2 cellular contexts compared by ENCODE assay signal in the genomic region with DNA sequence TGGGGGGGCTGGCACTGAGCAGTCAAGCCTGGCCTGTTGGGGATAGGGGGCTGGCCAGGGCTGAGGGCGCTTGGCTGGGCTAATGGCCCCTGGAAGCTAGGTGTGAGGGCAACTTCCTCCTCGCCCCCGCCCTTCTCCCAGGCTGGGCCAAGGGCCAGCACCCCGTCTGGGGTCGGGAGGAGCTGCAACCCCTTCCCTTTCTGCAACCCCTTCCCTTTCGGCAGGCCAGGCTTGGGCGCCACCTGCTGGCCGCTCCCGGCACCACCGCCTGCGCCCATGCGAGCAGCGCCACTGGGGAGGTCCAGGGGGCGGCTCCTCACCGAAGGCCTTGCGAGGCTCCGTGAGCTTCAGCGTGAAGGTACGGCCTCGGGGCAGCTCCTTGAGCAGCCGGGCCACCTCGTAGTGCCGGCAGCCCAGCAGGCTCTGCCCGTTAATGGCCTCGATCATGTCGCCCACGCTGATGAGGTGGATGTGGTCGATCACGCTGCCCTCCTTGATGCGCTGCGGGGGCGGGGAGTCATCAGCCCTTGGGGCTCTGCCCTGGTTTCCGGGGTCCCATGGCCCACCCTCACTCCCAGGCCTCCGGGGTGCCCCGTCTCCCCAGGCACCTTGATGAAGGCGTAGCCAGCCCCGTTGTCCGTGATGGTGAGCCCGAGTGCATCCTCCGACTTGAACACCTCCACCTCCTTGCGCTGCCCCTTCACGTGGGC.
TF ChIP-seq lines count a peak whose summit lies in the region.

No MANE protein-coding gene starts in this region.

TF ChIP-seq in A549, 52 proteins besides CTCF, POLR2A, EP300 and RAD21:
- TF ChIP-seq SMC3 (IDR thresholded peaks at IDR 0.05) (peak; percentile 50; the same call in 2 of the 3 replicates), EHMT2 (IDR thresholded peaks at IDR 0.05; ENCODE audit: low read depth) (no peak), TP53 (CRISPR knock-in tag; IDR thresholded peaks at IDR 0.05) (no peak)

TF ChIP-seq in K562, 482 proteins besides CTCF, POLR2A, EP300 and RAD21 (continues in another document):
- TF ChIP-seq ZNF121 (CRISPR knock-in tag; conservative IDR thresholded peaks at IDR 0.05) (no peak), IRF9 (tag; IDR thresholded peaks at IDR 0.05) (no peak), DEAF1 (CRISPR knock-in tag; IDR thresholded peaks at IDR 0.05) (no peak; the same call in 1 of the 2 replicates), PYGO2 (tag; IDR thresholded peaks at IDR 0.05) (no peak), E2F3 (CRISPR knock-in tag; IDR thresholded peaks at IDR 0.05) (no peak), NFXL1 (CRISPR knock-in tag; IDR thresholded peaks at IDR 0.05) (no peak), BCOR (IDR thresholded peaks at IDR 0.05) (no peak), ZBTB26 (CRISPR knock-in tag; IDR thresholded peaks at IDR 0.05) (no peak), PHF20 (IDR thresholded peaks at IDR 0.05; ENCODE audit: partially characterized antibody) (no peak), SIX5 (IDR thresholded peaks at IDR 0.05; ENCODE audit: borderline replicate concordance in 1 of 2, insufficient read depth in 1 of 2, low read depth in 1 of 2, low read length in 2 of 2) (no peak), PURB (CRISPR knock-in tag; IDR thresholded peaks at IDR 0.05; ENCODE audit: low read depth) (no peak), DIDO1 (tag; IDR thresholded peaks at IDR 0.05; ENCODE audit: low read depth) (no peak), HMG20B (CRISPR knock-in tag; IDR thresholded peaks at IDR 0.05) (no peak), SRSF7 (optimal IDR thresholded peaks at IDR 0.05; ENCODE audit: low read depth, low read length) (no peak), PBX2 (CRISPR knock-in tag; IDR thresholded peaks at IDR 0.05; ENCODE audit: low read depth) (no peak), PBX2 (tag; conservative IDR thresholded peaks at IDR 0.05; ENCODE audit: low read depth) (no peak), FOXJ3 (CRISPR knock-in tag; IDR thresholded peaks at IDR 0.05) (no peak), RBM34 (IDR thresholded peaks at IDR 0.05; ENCODE audit: borderline replicate concordance, insufficient read depth, low read length) (no peak), ZNF668 (CRISPR knock-in tag; IDR thresholded peaks at IDR 0.05) (no peak), MAFG (tag; conservative IDR thresholded peaks at IDR 0.05) (no peak), TFAM (CRISPR knock-in tag; conservative IDR thresholded peaks at IDR 0.05) (no peak), ZNF316 (IDR thresholded peaks at IDR 0.05) (no peak), BCL6 (CRISPR knock-in tag; IDR thresholded peaks at IDR 0.05) (no peak), TCF7 (IDR thresholded peaks at IDR 0.05; ENCODE audit: borderline replicate concordance) (no peak), RBM15 (IDR thresholded peaks at IDR 0.05; ENCODE audit: insufficient read depth, low read length) (no peak), CBFB (CRISPR knock-in tag; IDR thresholded peaks at IDR 0.05) (peak; percentile 32; the same call in 1 of the 2 replicates), ZNF695 (CRISPR knock-in tag; IDR thresholded peaks at IDR 0.05) (no peak), ZBTB40 (IDR thresholded peaks at IDR 0.05) (no peak), ZBTB40 (CRISPR knock-in tag; IDR thresholded peaks at IDR 0.05) (no peak), CTBP1 (IDR thresholded peaks at IDR 0.05; ENCODE audit: borderline replicate concordance) (peak; percentile 61; the same call in 1 of the 2 replicates), ZNF384 (IDR thresholded peaks at IDR 0.05; ENCODE audit: low read depth, low read length) (no peak), IRF2 (CRISPR knock-in tag; IDR thresholded peaks at IDR 0.05) (no peak), NUFIP1 (IDR thresholded peaks at IDR 0.05; ENCODE audit: partially characterized antibody) (no peak), ZNF76 (CRISPR knock-in tag; IDR thresholded peaks at IDR 0.05; ENCODE audit: borderline replicate concordance) (no peak), FOXP1 (CRISPR knock-in tag; IDR thresholded peaks at IDR 0.05) (no peak), CBX2 (IDR thresholded peaks at IDR 0.05; ENCODE audit: insufficient read depth, low read length, poor library complexity, severe bottlenecking) (no peak), NFIC (IDR thresholded peaks at IDR 0.05) (peak; percentile 40; the same call in 1 of the 2 replicates), NFATC3 (IDR thresholded peaks at IDR 0.05) (no peak), ZNF717 (CRISPR knock-in tag; IDR thresholded peaks at IDR 0.05) (no peak), HLTF (IDR thresholded peaks at IDR 0.05) (no peak), CC2D1A (IDR thresholded peaks at IDR 0.05) (no peak), ZNF282 (CRISPR knock-in tag; IDR thresholded peaks at IDR 0.05) (no peak)
- TF ChIP-seq, protein P1, sequence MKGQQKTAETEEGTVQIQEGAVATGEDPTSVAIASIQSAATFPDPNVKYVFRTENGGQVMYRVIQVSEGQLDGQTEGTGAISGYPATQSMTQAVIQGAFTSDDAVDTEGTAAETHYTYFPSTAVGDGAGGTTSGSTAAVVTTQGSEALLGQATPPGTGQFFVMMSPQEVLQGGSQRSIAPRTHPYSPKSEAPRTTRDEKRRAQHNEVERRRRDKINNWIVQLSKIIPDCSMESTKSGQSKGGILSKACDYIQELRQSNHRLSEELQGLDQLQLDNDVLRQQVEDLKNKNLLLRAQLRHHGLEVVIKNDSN (CRISPR knock-in tag; IDR thresholded peaks at IDR 0.05), result no peak
- TF ChIP-seq, protein P2, sequence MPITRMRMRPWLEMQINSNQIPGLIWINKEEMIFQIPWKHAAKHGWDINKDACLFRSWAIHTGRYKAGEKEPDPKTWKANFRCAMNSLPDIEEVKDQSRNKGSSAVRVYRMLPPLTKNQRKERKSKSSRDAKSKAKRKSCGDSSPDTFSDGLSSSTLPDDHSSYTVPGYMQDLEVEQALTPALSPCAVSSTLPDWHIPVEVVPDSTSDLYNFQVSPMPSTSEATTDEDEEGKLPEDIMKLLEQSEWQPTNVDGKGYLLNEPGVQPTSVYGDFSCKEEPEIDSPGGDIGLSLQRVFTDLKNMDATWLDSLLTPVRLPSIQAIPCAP (CRISPR knock-in tag; IDR thresholded peaks at IDR 0.05; ENCODE audit: borderline replicate concordance), result no peak
- TF ChIP-seq, protein P3, sequence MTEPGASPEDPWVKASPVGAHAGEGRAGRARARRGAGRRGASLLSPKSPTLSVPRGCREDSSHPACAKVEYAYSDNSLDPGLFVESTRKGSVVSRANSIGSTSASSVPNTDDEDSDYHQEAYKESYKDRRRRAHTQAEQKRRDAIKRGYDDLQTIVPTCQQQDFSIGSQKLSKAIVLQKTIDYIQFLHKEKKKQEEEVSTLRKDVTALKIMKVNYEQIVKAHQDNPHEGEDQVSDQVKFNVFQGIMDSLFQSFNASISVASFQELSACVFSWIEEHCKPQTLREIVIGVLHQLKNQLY (CRISPR knock-in tag; conservative IDR thresholded peaks at IDR 0.05), result no peak
